ENCODE assay signal across 13 cellular contexts in genomic region chr2:43348904-43349725, GRCh38.
DNase-seq lines count a peak whose midpoint lies in the region; ATAC-seq and TF ChIP-seq lines count a peak whose summit lies in the region.
"Had no signal": no experiment of that assay in that cellular context is flagged by ENCODE, and none has a peak within 500 bp of the region (broad histone marks: within the 10 kb centered on the region; RNA-seq: fewer than 3 reads in every experiment).

No MANE protein-coding gene starts in this region.

- no peak overlapping the region for H3K4me3 ChIP-seq in AG10803 (ENCODE audit: low read length)
- H3K4me3 ChIP-seq in adipocyte (ENCODE audit: low read length) = no peak overlapping the region
- H3K4me3 ChIP-seq in heart left ventricle = no peak overlapping the region
- no peak overlapping the region for H3K4me3 ChIP-seq in prostate gland

- H3K36me3 ChIP-seq in adipocyte (ENCODE audit: control insufficient read depth, insufficient read depth, low read length, severe bottlenecking) = no peaks in the 10 kb centered on the region
- H3K36me3 ChIP-seq in heart left ventricle = no peaks in the 10 kb centered on the region
- H3K36me3 ChIP-seq in prostate gland = no peaks in the 10 kb centered on the region

- intact Hi-C loops in heart left ventricle (cut with DNase I) (loop anchor here in 3 of 10 donors (5.0 to 10.0 kb wide), 3 partner anchors 56 to 116 kb away; no protein-coding TSS in a partner anchor), prostate gland (cut with DNase I) (loop anchor here (5.0 kb wide), 2 partner anchors 63 to 97 kb away; no protein-coding TSS in a partner anchor)

- peak overlapping the region; percentile 3 for H3K9ac ChIP-seq in adipocyte (ENCODE audit: low read length)

- H3K4me1 ChIP-seq in adipocyte (ENCODE audit: control insufficient read depth, insufficient read depth, low read length) (peaks cover 49% of the 10 kb centered on the region), heart left ventricle (peaks cover 8 to 72% (median 53%) of the 10 kb centered on the region in 12 donors), prostate gland (replicated peaks) (peaks cover 7% of the 10 kb centered on the region)

- TF ChIP-seq POLR2A in heart left ventricle (IDR thresholded peaks at IDR 0.05) (no peak), prostate gland (IDR thresholded peaks at IDR 0.05) (no peak)

- no peak for TF ChIP-seq CTCF in AG10803 (conservative IDR thresholded peaks at IDR 0.05; ENCODE audit: low read length)
- TF ChIP-seq CTCF in heart left ventricle (IDR thresholded peaks at IDR 0.05) = no peak
- no peak for TF ChIP-seq CTCF in prostate gland (IDR thresholded peaks at IDR 0.05)

- peak; percentile 79 for DNase-seq in AG10803 (ENCODE audit: low read depth)
- DNase-seq in adipocyte (ENCODE audit: low read depth) = peak; percentile 14
- peak in 1 of 5 donors; percentile 6 for DNase-seq in heart left ventricle
- DNase-seq in prostate gland (ENCODE audit: low spot score) = no peak
- no peak for DNase-seq in caudate nucleus (lab: John Stamatoyannopoulos, UW)
- no peak for DNase-seq in Ammon's horn (ENCODE audit: low spot score)
- no peak for DNase-seq in activated CD4-positive, alpha-beta T cell treated with anti-CD3 and anti-CD28 coated beads for 4 hours
- DNase-seq: amniotic stem cell, GDM1, glutamatergic neuron, naive B cell, T-helper 2 cell had no signal

- WGBS in heart left ventricle, 4 donors = 27 to 40% (median 35%) methylated on average over 1 of the region's 1 CpG
- WGBS in prostate gland = 4% methylated on average over 1 of the region's 1 CpG

- H3K27ac ChIP-seq in heart left ventricle (peak overlapping the region in 11 of 12 donors; percentile 4 to 87 (median 48)), prostate gland (peak overlapping the region; percentile 41 to 49), caudate nucleus (ENCODE audit: low read depth, low read length) (no peak overlapping the region)

- H3K27me3 ChIP-seq in adipocyte (replicated peaks; ENCODE audit: control insufficient read depth, insufficient read depth, low read length) (no peaks in the 10 kb centered on the region), heart left ventricle (no peaks in the 10 kb centered on the region), prostate gland (replicated peaks; ENCODE audit: insufficient read depth) (no peaks in the 10 kb centered on the region)

- ATAC-seq in heart left ventricle = peak in 2 of 4 donors; percentile 8 to 9
- ATAC-seq in HG03521 (IDR thresholded peaks at IDR 0.05; ENCODE audit: unreplicated experiment) = no peak

- no peaks in the 10 kb centered on the region for H3K9me3 ChIP-seq in adipocyte (ENCODE audit: control insufficient read depth, low read length)
- H3K9me3 ChIP-seq in heart left ventricle = no peaks in the 10 kb centered on the region
- no peaks in the 10 kb centered on the region for H3K9me3 ChIP-seq in prostate gland

Comparison
In these comparisons a context has a peak if more than half of its experiments do, and no peak if none do; other contexts are left out.
1. DNase-seq: peak in AG10803 (single experiment) and adipocyte (single experiment); none in prostate gland (single experiment), caudate nucleus (0 of 61), Ammon's horn (single experiment) and activated CD4-positive, alpha-beta T cell treated with anti-CD3 and anti-CD28 coated beads for 4 hours (0 of 2).